13 cellular contexts compared by ENCODE assay signal in the genomic region with DNA sequence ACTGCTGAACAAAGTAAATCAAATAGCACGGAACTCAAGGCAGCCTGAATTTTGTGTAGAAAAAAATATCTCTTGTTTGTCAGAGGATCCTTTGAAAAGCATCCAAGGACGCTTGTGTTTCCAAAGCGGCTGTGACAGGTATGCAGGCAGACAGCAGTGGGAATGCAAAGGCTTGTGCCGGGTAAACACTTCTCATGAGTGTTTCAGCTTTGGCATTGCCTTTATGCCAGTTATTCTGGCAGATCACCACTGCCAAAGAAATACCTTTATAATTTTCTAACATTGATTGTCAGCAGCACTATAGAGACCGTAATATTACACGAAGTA.
DNase-seq lines count a peak whose midpoint lies in the region; ATAC-seq and TF ChIP-seq lines count a peak whose summit lies in the region.
"Had no signal": no experiment of that assay in that cellular context is flagged by ENCODE, and none has a peak within 500 bp of the region (broad histone marks: within the 10 kb centered on the region; RNA-seq: fewer than 3 reads in every experiment).

No MANE protein-coding gene starts in this region.

- H3K9ac ChIP-seq in OCI-LY3 (ENCODE audit: low read length) (peak overlapping the region; percentile 68; the same call in 1 of the 2 replicates), MM.1S (ENCODE audit: low read length) (no peak overlapping the region)

- H3F3A ChIP-seq in MM.1S (ENCODE audit: insufficient read depth, low read length) = no peaks in the 10 kb centered on the region

- H2AFZ ChIP-seq in OCI-LY3 (ENCODE audit: low read depth, low read length) (no peak overlapping the region), MM.1S (ENCODE audit: low read length) (no peak overlapping the region)

- H4K20me1 ChIP-seq in OCI-LY3 (ENCODE audit: insufficient read depth, low read length) = no peaks in the 10 kb centered on the region
- H4K20me1 ChIP-seq in MM.1S (ENCODE audit: insufficient read depth, low read length) = no peaks in the 10 kb centered on the region

- H3K36me3 ChIP-seq in OCI-LY3 (replicated peaks; ENCODE audit: low read depth, low read length) (peaks cover 4% of the 10 kb centered on the region), MM.1S (replicated peaks; ENCODE audit: insufficient read depth, low read length) (no peaks in the 10 kb centered on the region)
- H3K36me3 ChIP-seq: ascending aorta had no signal

- ATAC-seq in stimulated activated memory B cell treated with anti-CD40 and anti-IgM and Interleukin-4, amounts not matched to agents 10 μg/mL and 1 μg/mL and 100 μg/mL, for 72 hours = no peak
- no peak for ATAC-seq in GM21723 (IDR thresholded peaks at IDR 0.05; ENCODE audit: unreplicated experiment)

- TF ChIP-seq CTCF in OCI-LY3 (IDR thresholded peaks at IDR 0.05; ENCODE audit: low read depth, low read length) = no peak
- no peak for TF ChIP-seq CTCF in MM.1S (IDR thresholded peaks at IDR 0.05; ENCODE audit: low read length)

- no peaks in the 10 kb centered on the region for H3K9me3 ChIP-seq in OCI-LY3 (ENCODE audit: insufficient read depth, low read length)
- no peaks in the 10 kb centered on the region for H3K9me3 ChIP-seq in MM.1S (replicated peaks; ENCODE audit: insufficient read depth, low read length)
- H3K9me3 ChIP-seq: ascending aorta had no signal

- H3K27me3 Mint-ChIP-seq in stimulated activated memory B cell treated with anti-CD40 and anti-IgM and Interleukin-4, amounts not matched to agents 10 μg/mL and 1 μg/mL and 100 μg/mL, for 72 hours = peaks cover 42% of the 10 kb centered on the region

- DNase-seq in NCI-H345 (lab: John Stamatoyannopoulos, UW) = peak; percentile 20
- no peak for DNase-seq in NCI-H345 treated with DMSO at 0.1 percent for 48 hours (lab: John Stamatoyannopoulos, UW; ENCODE audit: unreplicated experiment)
- peak; percentile 13 for DNase-seq in iris pigment epithelial cell (ENCODE audit: low read depth)
- no peak for DNase-seq in NCI-H1436 treated with DMSO at 0.1 percent for 48 hours (lab: John Stamatoyannopoulos, UW)
- no peak for DNase-seq in MM.1S
- DNase-seq: activated T-cell treated with anti-CD3 and anti-CD28 coated beads, Interleukin-2, amount 50 U/mL, for 24 hours; effector memory CD4-positive, alpha-beta T cell; left cardiac atrium; stimulated activated CD4-positive, alpha-beta T cell treated with anti-CD3 and anti-CD28 coated beads, Interleukin-12 subunit alpha, Interleukin-12 subunit beta, amount 100 ng/mL, for 4 hours had no signal

- H3K9me2 ChIP-seq in MM.1S (replicated peaks; ENCODE audit: insufficient read depth, low read length) = no peaks in the 10 kb centered on the region

- H3K9me3 Mint-ChIP-seq in stimulated activated memory B cell treated with anti-CD40 and anti-IgM and Interleukin-4, amounts not matched to agents 10 μg/mL and 1 μg/mL and 100 μg/mL, for 72 hours = no peaks in the 10 kb centered on the region
- H3K9me3 Mint-ChIP-seq: activated T-cell treated with anti-CD3 and anti-CD28 coated beads, Interleukin-2, amount 50 U/mL, for 24 hours had no signal

- peak overlapping the region; percentile 88 for H3K4me3 ChIP-seq in OCI-LY3 (ENCODE audit: low read length)
- H3K4me3 ChIP-seq in MM.1S (ENCODE audit: low read length) = no peak overlapping the region

- H3K79me2 ChIP-seq in OCI-LY3 (ENCODE audit: low read length) (peaks cover 33% of the 10 kb centered on the region), MM.1S (ENCODE audit: low read length) (peaks cover 30% of the 10 kb centered on the region)

- H3K27ac ChIP-seq in OCI-LY3 (ENCODE audit: low read length) (no peak overlapping the region), MM.1S (ENCODE audit: low read length) (no peak overlapping the region)
- H3K27ac ChIP-seq: ascending aorta had no signal

- H3K27me3 ChIP-seq in OCI-LY3 (ENCODE audit: low read depth, low read length) (no peaks in the 10 kb centered on the region), MM.1S (replicated peaks; ENCODE audit: insufficient read depth, low read length) (no peaks in the 10 kb centered on the region)
- H3K27me3 ChIP-seq: ascending aorta had no signal

- peaks cover 9% of the 10 kb centered on the region for H3K36me3 Mint-ChIP-seq in stimulated activated memory B cell treated with anti-CD40 and anti-IgM and Interleukin-4, amounts not matched to agents 10 μg/mL and 1 μg/mL and 100 μg/mL, for 72 hours

- H3K4me2 ChIP-seq in OCI-LY3 (ENCODE audit: low read length) (peak overlapping the region; percentile 71), MM.1S (ENCODE audit: low read depth, low read length) (no peak overlapping the region)

- peak overlapping the region; percentile 86 for H3K27ac Mint-ChIP-seq in stimulated activated memory B cell treated with anti-CD40 and anti-IgM and Interleukin-4, amounts not matched to agents 10 μg/mL and 1 μg/mL and 100 μg/mL, for 72 hours
- H3K27ac Mint-ChIP-seq: activated T-cell treated with anti-CD3 and anti-CD28 coated beads, Interleukin-2, amount 50 U/mL, for 24 hours had no signal

- H3K4me1 Mint-ChIP-seq in stimulated activated memory B cell treated with anti-CD40 and anti-IgM and Interleukin-4, amounts not matched to agents 10 μg/mL and 1 μg/mL and 100 μg/mL, for 72 hours = peaks cover 41% of the 10 kb centered on the region

- H3K4me3 Mint-ChIP-seq in stimulated activated memory B cell treated with anti-CD40 and anti-IgM and Interleukin-4, amounts not matched to agents 10 μg/mL and 1 μg/mL and 100 μg/mL, for 72 hours = peak overlapping the region; percentile 91

- H3K4me1 ChIP-seq in OCI-LY3 (ENCODE audit: low read length) (peaks cover 41% of the 10 kb centered on the region), MM.1S (ENCODE audit: low read length) (peaks cover 10% of the 10 kb centered on the region; the same call in 1 of the 2 replicates)

Comparison
In these comparisons a context has a peak if more than half of its experiments do, and no peak if none do; other contexts are left out.
1. DNase-seq: peak in NCI-H345 (single experiment) and iris pigment epithelial cell (single experiment); none in NCI-H345 treated with DMSO at 0.1 percent for 48 hours (single experiment), NCI-H1436 treated with DMSO at 0.1 percent for 48 hours (single experiment) and MM.1S (single experiment).